ENCODE assay signal across 20 cellular contexts in the genomic region with DNA sequence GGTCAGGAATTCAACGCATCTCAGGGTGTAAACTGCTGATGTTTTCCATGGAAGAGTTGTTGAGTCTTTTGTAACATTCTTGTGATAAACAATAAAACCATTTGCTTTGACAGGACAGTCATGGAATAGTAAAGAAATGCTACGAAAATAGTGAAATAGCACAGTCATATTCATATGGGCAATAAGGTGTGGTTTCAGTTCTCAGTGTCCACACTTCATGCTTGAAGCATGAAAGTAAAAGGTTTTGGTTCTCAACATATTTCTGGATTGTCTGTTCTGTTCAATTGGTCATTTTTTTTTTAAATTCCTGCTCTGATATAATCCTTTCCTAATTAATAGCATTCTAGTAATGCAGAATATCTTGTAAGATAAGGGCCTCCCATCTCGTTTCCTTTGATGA.
DNase-seq lines count a peak whose midpoint lies in the region; ATAC-seq and TF ChIP-seq lines count a peak whose summit lies in the region.
"Had no signal": no experiment of that assay in that cellular context is flagged by ENCODE, and none has a peak within 500 bp of the region (broad histone marks: within the 10 kb centered on the region; RNA-seq: fewer than 3 reads in every experiment).

No MANE protein-coding gene starts in this region.

- no peak for TF ChIP-seq POLR2A in prostate gland (IDR thresholded peaks at IDR 0.05)

- 85% methylated on average over 3 of the region's 3 CpGs for WGBS in prostate gland

- no peaks in the 10 kb centered on the region for H3K27me3 ChIP-seq in prostate gland (replicated peaks; ENCODE audit: insufficient read depth)
- H3K27me3 ChIP-seq: tibial artery had no signal

- DNase-seq in OCI-M2 (lab: John Stamatoyannopoulos, UW; ENCODE audit: unreplicated experiment): no peak
- no peak for DNase-seq in left cardiac atrium
- no peak for DNase-seq in activated CD8-positive, alpha-beta memory T cell treated with anti-CD3 and anti-CD28 coated beads, Interleukin-2, amount 50 U/mL, for 4 hours
- no peak for DNase-seq in prostate gland (ENCODE audit: low spot score)
- DNase-seq: activated CD4-positive, alpha-beta T cell treated with anti-CD3 and anti-CD28 coated beads for 4 hours; COR-L47; dermis blood vessel endothelial cell; hypothalamus; left ventricle myocardium superior; naive thymus-derived CD8-positive, alpha-beta T cell; NCI-H1436 treated with DMSO at 0.1 percent for 48 hours; NCI-H524 treated with DMSO at 0.1 percent for 48 hours; tibial artery had no signal

- no peak overlapping the region for H3K4me3 ChIP-seq in prostate gland
- H3K4me3 ChIP-seq: tibial artery had no signal

- no peaks in the 10 kb centered on the region for H3K9me3 ChIP-seq in prostate gland
- H3K9me3 ChIP-seq: tibial artery had no signal

- H3K4me1 ChIP-seq in prostate gland (replicated peaks): no peaks in the 10 kb centered on the region
- H3K4me1 ChIP-seq: tibial artery had no signal

- no peaks in the 10 kb centered on the region for H3K36me3 ChIP-seq in prostate gland
- H3K36me3 ChIP-seq: tibial artery had no signal

- ATAC-seq in GM18498 (IDR thresholded peaks at IDR 0.05; ENCODE audit: unreplicated experiment): peak; percentile 97
- peak; percentile 99 for ATAC-seq in GM19395 (IDR thresholded peaks at IDR 0.05; ENCODE audit: unreplicated experiment)
- ATAC-seq in HG02623 (IDR thresholded peaks at IDR 0.05; ENCODE audit: unreplicated experiment): peak; percentile 83
- peak; percentile 95 for ATAC-seq in HG03342 (IDR thresholded peaks at IDR 0.05; ENCODE audit: unreplicated experiment)
- ATAC-seq in left cardiac atrium: no peak
- ATAC-seq: activated T-helper 17 cell treated with anti-CD3 and anti-CD28 coated beads, Interleukin-2, amount 50 U/mL, for 72 hours; left ventricle myocardium superior; naive thymus-derived CD8-positive, alpha-beta T cell had no signal

- intact Hi-C loops in left cardiac atrium (cut with DNase I): no loop called here
- intact Hi-C loops in prostate gland (cut with DNase I): no loop called here

- no peak for TF ChIP-seq CTCF in prostate gland (IDR thresholded peaks at IDR 0.05)

- no peak overlapping the region for H3K27ac ChIP-seq in prostate gland
- H3K27ac ChIP-seq: HL-60, KMS-11, tibial artery had no signal

Comparison
In these comparisons a context has a peak if more than half of its experiments do, and no peak if none do; other contexts are left out.
1. ATAC-seq: peak in GM18498 (single experiment), GM19395 (single experiment), HG02623 (single experiment) and HG03342 (single experiment); none in left cardiac atrium (0 of 2).